In genomic region chr2:24084386-24085375, GRCh38 we compare ENCODE assay signal across 8 cellular contexts. TPM values are rescaled to one million over a fixed set of nuclear protein-coding genes. Genes with fewer than 3 reads are reported as not detected.
A peak's percentile ranks its signal among the peaks of the same experiment; 100 is the strongest.
DNase-seq lines count a peak whose midpoint lies in the region; ATAC-seq and TF ChIP-seq lines count a peak whose summit lies in the region.

Gene TP53I3, minus strand, starts transcription at chr2:24084834. Its CDS starts 508 bp downstream, at chr2:24084326.

- DNase-seq in AG09319 (ENCODE audit: extremely low read depth, low read depth) (peak; percentile 75), NCI-H2196 (lab: John Stamatoyannopoulos, UW; ENCODE audit: unreplicated experiment) (peak; percentile 86), cerebellum (ENCODE audit: low spot score) (peak; percentile 82), kidney glomerular epithelial cell (lab: John Stamatoyannopoulos, UW) (peak; percentile 90)
- DNase-seq in activated CD4-positive, CD25-positive, alpha-beta regulatory T cell treated with anti-CD3 and anti-CD28 coated beads, Interleukin-2, amount 50 U/mL, for 16 hours (ENCODE audit: low read depth, low spot score): peak; percentile 58
- peak; percentile 88 for DNase-seq in stimulated activated CD4-positive, alpha-beta T cell treated with anti-CD3 and anti-CD28 coated beads, Interleukin-15, amount 100 ng/mL, for 24 hours

- ATAC-seq in GM18870 (IDR thresholded peaks at IDR 0.05; ENCODE audit: unreplicated experiment) (peak; percentile 47), HG03108 (IDR thresholded peaks at IDR 0.05; ENCODE audit: unreplicated experiment) (peak; percentile 66)

- TF ChIP-seq CTCF in AG09319 (IDR thresholded peaks at IDR 0.05; ENCODE audit: low read depth, low read length): peak; percentile 39

RNA-seq across cellular contexts. Expression of gene TP53I3, which starts in this region (rescaled TPM):
- total RNA-seq in cerebellum: 10.2 TPM

Comparison
In these comparisons a context has a peak if more than half of its experiments do, and no peak if none do; other contexts are left out.
1. Peak in every context shown above with its lines: DNase-seq and ATAC-seq.